ENCODE assay signal across 20 cellular contexts in the genomic region with DNA sequence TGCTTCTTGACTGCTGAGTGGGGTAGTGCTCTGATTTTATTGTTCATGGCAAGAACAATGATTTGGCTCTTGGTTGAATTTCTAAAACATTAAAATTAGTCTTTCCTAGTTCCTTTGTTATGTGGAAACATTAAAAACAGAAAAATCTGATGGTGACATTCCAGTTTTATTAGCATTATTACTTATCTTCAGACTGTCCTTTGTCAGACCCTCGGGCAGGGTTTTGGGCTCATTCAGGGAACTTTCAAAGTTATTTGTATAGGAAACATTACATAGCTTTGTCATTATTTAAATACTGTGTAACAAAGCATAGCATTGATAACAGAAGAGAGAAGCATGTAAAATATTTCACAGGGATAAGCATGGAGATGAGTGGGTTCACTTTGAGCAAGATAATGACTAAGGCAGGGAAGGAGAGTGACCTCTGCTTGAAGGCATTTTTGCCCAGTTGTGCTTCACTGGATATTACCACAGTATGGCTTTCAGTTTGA.
DNase-seq lines count a peak whose midpoint lies in the region; ATAC-seq, FAIRE-seq and TF ChIP-seq lines count a peak whose summit lies in the region.
"Had no signal": no experiment of that assay in that cellular context is flagged by ENCODE, and none has a peak within 500 bp of the region (broad histone marks: within the 10 kb centered on the region; RNA-seq: fewer than 3 reads in every experiment).

No MANE protein-coding gene starts in this region.

- no peak overlapping the region for H2BK15ac ChIP-seq in mesenchymal stem cell (ENCODE audit: low read depth, poor library complexity, severe bottlenecking)

- H4K8ac ChIP-seq in mesenchymal stem cell (ENCODE audit: low read length), result no peak overlapping the region

- H3K4me1 Mint-ChIP-seq in immature natural killer cell, result peaks cover 58 to 80% of the 10 kb centered on the region in 2 donors

- H3K4ac ChIP-seq in mesenchymal stem cell (ENCODE audit: low read depth in 1 of 2, low read length in 2 of 2), result no peak overlapping the region

- H2AFZ ChIP-seq in mesenchymal stem cell (ENCODE audit: low read depth, low read length), result no peak overlapping the region

- H3K9ac ChIP-seq in mesenchymal stem cell (ENCODE audit: low read length), result no peak overlapping the region

- no peak for ATAC-seq in HG03045 (IDR thresholded peaks at IDR 0.05; ENCODE audit: unreplicated experiment)
- ATAC-seq in right cardiac atrium, result no peak
- no peak for ATAC-seq in gastrocnemius medialis
- ATAC-seq: naive thymus-derived CD4-positive, alpha-beta T cell; Panc1 had no signal

- H3K27ac ChIP-seq in mesenchymal stem cell (ENCODE audit: low read length, poor library complexity, severe bottlenecking) (peak overlapping the region; percentile 69), right cardiac atrium (ENCODE audit: low read length) (no peak overlapping the region), gastrocnemius medialis (no peak overlapping the region)
- H3K27ac ChIP-seq: upper lobe of left lung had no signal

- H3K18ac ChIP-seq in mesenchymal stem cell (ENCODE audit: low read depth in 1 of 2, low read length in 2 of 2), result no peak overlapping the region

- peaks cover 0 to 2% (median 0%) of the 10 kb centered on the region in 6 donors for H3K9me3 Mint-ChIP-seq in immature natural killer cell

- H3K4me3 ChIP-seq in AG10803 (ENCODE audit: low read length) (no peak overlapping the region), bronchial epithelial cell (ENCODE audit: low read depth, low read length) (no peak overlapping the region), mesenchymal stem cell (ENCODE audit: insufficient read depth in 1 of 2, low read depth in 1 of 2, low read length in 2 of 2) (no peak overlapping the region), right cardiac atrium (ENCODE audit: low read length) (no peak overlapping the region), gastrocnemius medialis (no peak overlapping the region)
- H3K4me3 ChIP-seq: upper lobe of left lung had no signal

- no peak overlapping the region for H2BK12ac ChIP-seq in mesenchymal stem cell (ENCODE audit: low read length in 2 of 2)

- no peak overlapping the region for H3K4me3 Mint-ChIP-seq in immature natural killer cell
- H3K4me3 Mint-ChIP-seq: CD4-positive, CD25-positive, alpha-beta regulatory T cell; naive thymus-derived CD4-positive, alpha-beta T cell had no signal

- H3K27me3 ChIP-seq in bronchial epithelial cell (ENCODE audit: control insufficient read depth, insufficient read depth, low read length) (no peaks in the 10 kb centered on the region), mesenchymal stem cell (ENCODE audit: control insufficient read depth in 1 of 2, insufficient read depth in 1 of 2, low read length in 2 of 2) (no peaks in the 10 kb centered on the region), right cardiac atrium (ENCODE audit: control insufficient read depth, insufficient read depth) (no peaks in the 10 kb centered on the region), gastrocnemius medialis (no peaks in the 10 kb centered on the region)
- H3K27me3 ChIP-seq: upper lobe of left lung had no signal

- WGBS in mesenchymal stem cell, result no CpG with 5 or more reads among the region's 1 CpG
- 69% methylated on average over 1 of the region's 1 CpG for WGBS in right cardiac atrium

- peak; percentile 58 for DNase-seq in AG10803 (ENCODE audit: low read depth)
- peak; percentile 11 for DNase-seq in HK-2 (ENCODE audit: unreplicated experiment)
- peak; percentile 63 for DNase-seq in bronchial epithelial cell (ENCODE audit: low read depth)
- DNase-seq in mesenchymal stem cell, result peak; percentile 45
- DNase-seq in right cardiac atrium, result no peak
- DNase-seq in gastrocnemius medialis, result no peak
- DNase-seq in immature natural killer cell, result no peak
- DNase-seq: activated CD4-positive, alpha-beta T cell treated with anti-CD3 and anti-CD28 coated beads for 48 hours; CD4-positive, CD25-positive, alpha-beta regulatory T cell; effector CD4-positive, alpha-beta T cell; glutamatergic neuron; left cardiac atrium; naive thymus-derived CD4-positive, alpha-beta T cell; NCI-H1694; NCI-H526; retina; upper lobe of left lung had no signal

- H3K9me3 ChIP-seq in mesenchymal stem cell (ENCODE audit: control insufficient read depth, low read length), result no peaks in the 10 kb centered on the region
- H3K9me3 ChIP-seq in right cardiac atrium (ENCODE audit: control insufficient read depth, low read length), result no peaks in the 10 kb centered on the region
- H3K9me3 ChIP-seq in gastrocnemius medialis, result no peaks in the 10 kb centered on the region
- H3K9me3 ChIP-seq: upper lobe of left lung had no signal

- peaks cover 0 to 7% (median 3%) of the 10 kb centered on the region in 3 donors for H3K36me3 Mint-ChIP-seq in immature natural killer cell

- peak overlapping the region in 1 of 6 donors; percentile 35 for H3K27ac Mint-ChIP-seq in immature natural killer cell

- no peak overlapping the region for H4K91ac ChIP-seq in mesenchymal stem cell (ENCODE audit: low read length)

- H2BK5ac ChIP-seq in mesenchymal stem cell (ENCODE audit: low read depth, low read length, poor library complexity, severe bottlenecking), result no peak overlapping the region

- no peak for TF ChIP-seq CTCF in AG10803 (conservative IDR thresholded peaks at IDR 0.05; ENCODE audit: low read length)
- TF ChIP-seq CTCF in bronchial epithelial cell (IDR thresholded peaks at IDR 0.05; ENCODE audit: insufficient read depth, low read length, severe bottlenecking), result no peak
- no peak for TF ChIP-seq CTCF in gastrocnemius medialis (IDR thresholded peaks at IDR 0.05 in 4 of 5, conservative IDR thresholded peaks at IDR 0.05 in 1 of 5)

- intact Hi-C loops in right cardiac atrium (cut with DNase I), result no loop called here
- intact Hi-C loops in gastrocnemius medialis (cut with DNase I; ENCODE audit: low total_unique reads), result no loop called here

- H3K4me1 ChIP-seq in mesenchymal stem cell (ENCODE audit: control insufficient read depth, insufficient read depth, low read depth, low read length) (peaks cover 1% of the 10 kb centered on the region), right cardiac atrium (ENCODE audit: control insufficient read depth, insufficient read depth, low read length) (peaks cover 2% of the 10 kb centered on the region), gastrocnemius medialis (no peaks in the 10 kb centered on the region)
- H3K4me1 ChIP-seq: upper lobe of left lung had no signal

- in situ Hi-C loops in gastrocnemius medialis (cut with MboI; ENCODE audit: low sequenced_read_pairs in 4 of 4), result no loop called here

- H2BK120ac ChIP-seq in mesenchymal stem cell (ENCODE audit: low read depth, low read length), result no peak overlapping the region

- H3K27me3 Mint-ChIP-seq in immature natural killer cell (ENCODE audit: low read depth in 3 of 3), result peaks cover 5 to 10% (median 8%) of the 10 kb centered on the region in 3 donors
- H3K27me3 Mint-ChIP-seq: CD4-positive, CD25-positive, alpha-beta regulatory T cell; naive thymus-derived CD4-positive, alpha-beta T cell had no signal

- peaks cover 21% of the 10 kb centered on the region for H3K79me1 ChIP-seq in mesenchymal stem cell (replicated peaks; ENCODE audit: low read length, poor library complexity, severe bottlenecking)

- H3K36me3 ChIP-seq in bronchial epithelial cell (ENCODE audit: control insufficient read depth, insufficient read depth, low read length) (no peaks in the 10 kb centered on the region), mesenchymal stem cell (ENCODE audit: control insufficient read depth in 1 of 2, insufficient read depth in 2 of 2, low read depth in 1 of 2, low read length in 2 of 2) (peaks cover 0 to 3% of the 10 kb centered on the region in 2 experiments), gastrocnemius medialis (no peaks in the 10 kb centered on the region)
- H3K36me3 ChIP-seq: upper lobe of left lung had no signal

- H3K23ac ChIP-seq in mesenchymal stem cell (ENCODE audit: low read length in 2 of 2), result no peak overlapping the region

- no peak for TF ChIP-seq POLR2A in gastrocnemius medialis (IDR thresholded peaks at IDR 0.05)

- FAIRE-seq in bronchial epithelial cell (lab: Jason Lieb, UNC), result peak; percentile 32
- FAIRE-seq: G401.6 had no signal

- no peak overlapping the region for H3K14ac ChIP-seq in mesenchymal stem cell (ENCODE audit: low read length in 2 of 2)

- no peak overlapping the region for H2AK5ac ChIP-seq in mesenchymal stem cell (ENCODE audit: low read length, severe bottlenecking)

- no peak overlapping the region for H3K4me2 ChIP-seq in mesenchymal stem cell (ENCODE audit: low read length, poor library complexity, severe bottlenecking)

Comparison
In these comparisons a context has a peak if more than half of its experiments do, and no peak if none do; other contexts are left out.
1. DNase-seq: peak in AG10803 (single experiment), HK-2 (single experiment), bronchial epithelial cell (single experiment) and mesenchymal stem cell (single experiment); none in right cardiac atrium (0 of 3), gastrocnemius medialis (0 of 2) and immature natural killer cell (0 of 3).